ENCODE assay signal across 11 cellular contexts in the genomic region with DNA sequence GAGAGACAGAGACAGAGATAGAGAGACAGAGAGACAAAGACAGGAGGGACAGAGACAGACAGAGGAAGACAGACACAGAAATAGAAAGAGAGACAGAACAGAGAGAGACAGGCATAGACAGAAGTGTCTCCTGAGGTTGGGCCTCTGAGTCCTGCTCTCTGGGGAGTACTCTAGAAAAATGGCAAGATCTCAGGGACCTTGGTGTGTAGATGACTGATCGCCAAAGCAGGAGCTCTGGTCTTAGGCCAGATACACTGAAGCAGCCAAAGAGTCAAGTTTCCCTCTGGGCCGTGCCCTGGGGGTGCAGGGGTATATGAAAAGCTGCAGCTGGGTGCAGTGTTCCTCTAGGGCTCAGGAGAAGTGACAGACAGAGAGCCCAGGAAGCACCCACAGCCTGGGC.
A peak's percentile ranks its signal among the peaks of the same experiment; 100 is the strongest.
DNase-seq lines count a peak whose midpoint lies in the region; ATAC-seq and TF ChIP-seq lines count a peak whose summit lies in the region.
"Had no signal": no experiment of that assay in that cellular context is flagged by ENCODE, and none has a peak within 500 bp of the region (broad histone marks: within the 10 kb centered on the region; RNA-seq: fewer than 3 reads in every experiment).

No MANE protein-coding gene starts in this region.

- H3K27ac ChIP-seq in BLaER1, result no peak overlapping the region
- H3K27ac ChIP-seq in adrenal gland, result peak overlapping the region in 3 of 5 donors; percentile 76 to 88 (median 82)
- H3K27ac ChIP-seq in skin epidermis, result peak overlapping the region in 18 of 21 experiments; percentile 11 to 90 (median 66)
- H3K27ac ChIP-seq: cardiac muscle cell had no signal

- no peaks in the 10 kb centered on the region for H3K4me1 Mint-ChIP-seq in activated CD8-positive, alpha-beta T cell treated with anti-CD3 and anti-CD28 coated beads for 36 hours (ENCODE audit: low read depth)

- H3K36me3 Mint-ChIP-seq in activated CD8-positive, alpha-beta T cell treated with anti-CD3 and anti-CD28 coated beads for 36 hours (ENCODE audit: low read depth), result no peaks in the 10 kb centered on the region

- no peak overlapping the region for H3K9ac ChIP-seq in BLaER1

- peaks cover 4% of the 10 kb centered on the region for H3K27me3 Mint-ChIP-seq in activated CD8-positive, alpha-beta T cell treated with anti-CD3 and anti-CD28 coated beads for 36 hours

- WGBS in adrenal gland, 4 donors, result 29 to 67% (median 46%) methylated on average over 2 of the region's 2 CpGs

- H4K20me1 ChIP-seq in BLaER1, result no peaks in the 10 kb centered on the region

- no peak overlapping the region for H3K4me3 Mint-ChIP-seq in activated CD8-positive, alpha-beta T cell treated with anti-CD3 and anti-CD28 coated beads for 36 hours
- H3K4me3 Mint-ChIP-seq: T-helper 2 cell treated with Interferon-gamma antibody and Interleukin-4, amounts not matched to agents 5 μg/mL and 100 μg/mL, for 36 hours had no signal

- intact Hi-C loops in adrenal gland (cut with DNase I) (no loop called here), left cardiac atrium (cut with DNase I) (no loop called here)
- intact Hi-C loops in activated CD8-positive, alpha-beta T cell treated with anti-CD3 and anti-CD28 coated beads for 36 hours (cut with micrococcal nuclease), result no loop called here

- peak overlapping the region; percentile 15; the same call in 1 of the 2 replicates for H3K4me2 ChIP-seq in BLaER1

- H3K27me3 ChIP-seq in BLaER1 (no peaks in the 10 kb centered on the region), adrenal gland (no peaks in the 10 kb centered on the region)
- H3K27me3 ChIP-seq: cardiac muscle cell had no signal

- ATAC-seq in left cardiac atrium, result peak; percentile 19 to 43
- ATAC-seq in activated CD8-positive, alpha-beta T cell treated with anti-CD3 and anti-CD28 coated beads for 36 hours, result no peak

- H3K4me3 ChIP-seq in BLaER1 (no peak overlapping the region), adrenal gland (no peak overlapping the region), skin epidermis (no peak overlapping the region)
- H3K4me3 ChIP-seq: cardiac muscle cell had no signal

- no peak for TF ChIP-seq CTCF in adrenal gland (IDR thresholded peaks at IDR 0.05)
- no peak for TF ChIP-seq CTCF in activated CD8-positive, alpha-beta T cell treated with anti-CD3 and anti-CD28 coated beads for 36 hours (IDR thresholded peaks at IDR 0.05)

- H3K9me3 Mint-ChIP-seq in activated CD8-positive, alpha-beta T cell treated with anti-CD3 and anti-CD28 coated beads for 36 hours, result no peaks in the 10 kb centered on the region
- H3K9me3 Mint-ChIP-seq: T-helper 2 cell treated with Interferon-gamma antibody and Interleukin-4, amounts not matched to agents 5 μg/mL and 100 μg/mL, for 36 hours had no signal

- H3K9me3 ChIP-seq in BLaER1, result no peaks in the 10 kb centered on the region
- no peaks in the 10 kb centered on the region for H3K9me3 ChIP-seq in adrenal gland (replicated peaks in 1 of 3)

- CTCF ChIA-PET in activated CD8-positive, alpha-beta T cell treated with anti-CD3 and anti-CD28 coated beads for 36 hours (lab: Charles Lee), result no interaction called here

- H3K36me3 ChIP-seq in BLaER1 (no peaks in the 10 kb centered on the region), adrenal gland (replicated peaks in 1 of 2) (no peaks in the 10 kb centered on the region)
- H3K36me3 ChIP-seq: cardiac muscle cell had no signal

- in situ Hi-C loops in G401 (cut with HindIII; ENCODE audit: low sequenced_read_pairs), result no loop called here

- H3K4me1 ChIP-seq in BLaER1 (peaks cover 11% of the 10 kb centered on the region), adrenal gland (replicated peaks in 1 of 2) (peaks cover 9 to 15% of the 10 kb centered on the region in 2 donors)

- H3K27ac Mint-ChIP-seq in activated CD8-positive, alpha-beta T cell treated with anti-CD3 and anti-CD28 coated beads for 36 hours, result no peak overlapping the region
- H3K27ac Mint-ChIP-seq: T-helper 2 cell treated with Interferon-gamma antibody and Interleukin-4, amounts not matched to agents 5 μg/mL and 100 μg/mL, for 36 hours had no signal

- DNase-seq in adrenal gland, result peak; percentile 24 to 65 (median 46)
- DNase-seq in left cardiac atrium, result no peak
- no peak for DNase-seq in activated CD8-positive, alpha-beta T cell treated with anti-CD3 and anti-CD28 coated beads for 36 hours
- no peak for DNase-seq in DMS 273 (lab: John Stamatoyannopoulos, UW; ENCODE audit: unreplicated experiment)
- DNase-seq in NCI-H2107 (lab: John Stamatoyannopoulos, UW), result no peak
- DNase-seq in G401 (ENCODE audit: low spot score), result no peak
- DNase-seq: NCI-H774 had no signal

- no peak for TF ChIP-seq POLR2A in adrenal gland (IDR thresholded peaks at IDR 0.05)

- POLR2A ChIA-PET in activated CD8-positive, alpha-beta T cell treated with anti-CD3 and anti-CD28 coated beads for 36 hours (lab: Charles Lee), result interaction anchor here (0.6 kb wide), 1 partner anchor 158 kb away, joined by 4 read pairs; no protein-coding TSS in a partner anchor

Comparison
In these comparisons a context has a peak if more than half of its experiments do, and no peak if none do; other contexts are left out.
1. DNase-seq: peak in adrenal gland (7 of 7); none in left cardiac atrium (single experiment), activated CD8-positive, alpha-beta T cell treated with anti-CD3 and anti-CD28 coated beads for 36 hours (single experiment), DMS 273 (single experiment), NCI-H2107 (single experiment) and G401 (single experiment).